ENCODE assay signal across 1 cellular context in genomic region chr17:80863626-80864025, GRCh38.
TF ChIP-seq lines count a peak whose summit lies in the region.

No MANE protein-coding gene starts in this region.

TF ChIP-seq in WTC11, 78 proteins besides CTCF, POLR2A, EP300 and RAD21 (continued from another document):
- TF ChIP-seq FOXP4 (CRISPR knock-in tag; IDR thresholded peaks at IDR 0.05) = no peak
- TF ChIP-seq CREB1 (CRISPR knock-in tag; IDR thresholded peaks at IDR 0.05) = no peak
- TF ChIP-seq RORB (CRISPR knock-in tag; IDR thresholded peaks at IDR 0.05) = no peak
- TF ChIP-seq NFATC4 (CRISPR knock-in tag; IDR thresholded peaks at IDR 0.05) = no peak
- no peak for TF ChIP-seq FOXJ3 (CRISPR knock-in tag; IDR thresholded peaks at IDR 0.05; ENCODE audit: borderline replicate concordance)
- no peak for TF ChIP-seq ZNF423 (CRISPR knock-in tag; IDR thresholded peaks at IDR 0.05)
- no peak for TF ChIP-seq ZNF232 (CRISPR knock-in tag; IDR thresholded peaks at IDR 0.05)
- TF ChIP-seq ZNF532 (CRISPR knock-in tag; IDR thresholded peaks at IDR 0.05; ENCODE audit: borderline replicate concordance) = no peak
- no peak for TF ChIP-seq SOX15 (CRISPR knock-in tag; IDR thresholded peaks at IDR 0.05)
- TF ChIP-seq ZBTB43 (CRISPR knock-in tag; IDR thresholded peaks at IDR 0.05) = no peak
